8 cellular contexts compared by ENCODE assay signal in genomic region chr5:1801061-1801953, GRCh38. TPM values are rescaled to one million over a fixed set of nuclear protein-coding genes. Genes with fewer than 3 reads are reported as not detected.
A peak's percentile ranks its signal among the peaks of the same experiment; 100 is the strongest.
DNase-seq lines count a peak whose midpoint lies in the region; ATAC-seq and TF ChIP-seq lines count a peak whose summit lies in the region.

NDUFS6 (plus strand) TSS chr5:1801407; CDS start chr5:1801418, 11 bp downstream.

- H3K79me2 ChIP-seq in SU-DHL-6 (ENCODE audit: insufficient read depth, low read length), result peaks cover 83% of the 10 kb centered on the region

- TF ChIP-seq CTCF in SU-DHL-6 (IDR thresholded peaks at IDR 0.05; ENCODE audit: insufficient read depth, low read length, poor library complexity, severe bottlenecking) (no peak), transverse colon (IDR thresholded peaks at IDR 0.05) (peak in 1 of 5 experiments; percentile 8)

- H3K4me3 ChIP-seq in GM08714 (ENCODE audit: low read length) (peak within 1 kb of the TSS; percentile 96), SU-DHL-6 (ENCODE audit: insufficient read depth, low read length, poor library complexity, severe bottlenecking) (peak within 1 kb of the TSS; percentile 89), transverse colon (peak within 1 kb of the TSS; percentile 65 to 94 (median 80))

- peak; percentile 68 for TF ChIP-seq POLR2A in transverse colon (IDR thresholded peaks at IDR 0.05)

- in situ Hi-C loops in transverse colon (cut with MboI; ENCODE audit: low pct_ligation_motif_present in 1 of 4, low pct_unique_long_range_greater_than_20kb in 1 of 4, low sequenced_read_pairs in 3 of 4), result no loop called here

- H4K20me1 ChIP-seq in SU-DHL-6 (ENCODE audit: low read depth, low read length), result no peaks in the 10 kb centered on the region

- WGBS in transverse colon (ENCODE audit: low coverage in 1 of 2), 2 donors, result 0% methylated on average over 2 to 62 of the region's 77 CpGs

- peak within 1 kb of the TSS; percentile 66 for H2AFZ ChIP-seq in SU-DHL-6 (ENCODE audit: low read depth, low read length, severe bottlenecking)

- H3K36me3 Mint-ChIP-seq in activated naive CD8-positive, alpha-beta T cell treated with anti-CD3 and anti-CD28 coated beads, Interleukin-2, amount 50 U/mL, for 24 hours (ENCODE audit: low read depth), result peaks cover 57% of the 10 kb centered on the region

- peaks cover 53% of the 10 kb centered on the region for H3K4me1 Mint-ChIP-seq in activated naive CD8-positive, alpha-beta T cell treated with anti-CD3 and anti-CD28 coated beads, Interleukin-2, amount 50 U/mL, for 24 hours

- DNase-seq in HEK293T (ENCODE audit: extremely low spot score) (peak; percentile 69), MV-4-11 (lab: John Stamatoyannopoulos, UW) (peak; percentile 70), cardiac septum (ENCODE audit: low spot score) (peak; percentile 92), pons (ENCODE audit: low spot score) (peak; percentile 3), transverse colon (peak; percentile 86)
- DNase-seq in activated naive CD8-positive, alpha-beta T cell treated with anti-CD3 and anti-CD28 coated beads, Interleukin-2, amount 50 U/mL, for 24 hours, result peak; percentile 87

- peak; percentile 59 for ATAC-seq in activated naive CD8-positive, alpha-beta T cell treated with anti-CD3 and anti-CD28 coated beads, Interleukin-2, amount 50 U/mL, for 24 hours

- peak within 1 kb of the TSS; percentile 94 for H3K4me3 Mint-ChIP-seq in activated naive CD8-positive, alpha-beta T cell treated with anti-CD3 and anti-CD28 coated beads, Interleukin-2, amount 50 U/mL, for 24 hours

- H3K9me2 ChIP-seq in SU-DHL-6 (replicated peaks; ENCODE audit: insufficient read depth, low read length), result no peaks in the 10 kb centered on the region

- H3K4me1 ChIP-seq in transverse colon, result peaks cover 12 to 38% (median 21%) of the 10 kb centered on the region in 4 donors

- no peaks in the 10 kb centered on the region for H3K27me3 Mint-ChIP-seq in activated naive CD8-positive, alpha-beta T cell treated with anti-CD3 and anti-CD28 coated beads, Interleukin-2, amount 50 U/mL, for 24 hours

- H3K9ac ChIP-seq in SU-DHL-6 (ENCODE audit: low read length), result peak within 1 kb of the TSS; percentile 98

- H3K27ac Mint-ChIP-seq in activated naive CD8-positive, alpha-beta T cell treated with anti-CD3 and anti-CD28 coated beads, Interleukin-2, amount 50 U/mL, for 24 hours, result peak within 1 kb of the TSS; percentile 94

- H3K27ac ChIP-seq in SU-DHL-6 (ENCODE audit: low read depth, low read length) (peak within 1 kb of the TSS; percentile 88), transverse colon (peak within 1 kb of the TSS; percentile 84 to 90 (median 88))

- no peaks in the 10 kb centered on the region for H3K9me3 Mint-ChIP-seq in activated naive CD8-positive, alpha-beta T cell treated with anti-CD3 and anti-CD28 coated beads, Interleukin-2, amount 50 U/mL, for 24 hours

- intact Hi-C loops in cardiac septum (cut with DNase I) (loop anchor here (2.0 to 10.0 kb wide), 3 partner anchors 85 to 457 kb away; partner anchors contain the start of gene CLPTM1L), transverse colon (cut with DNase I; ENCODE audit: low total_unique reads) (no loop called here)

- POLR2A ChIA-PET in HEK293T (lab: Yijun Ruan, JAX), result interaction anchor here (0.6 to 1.9 kb wide), 20 partner anchors 7 to 278 kb away, joined by 3 to 8 read pairs (median 3); partner anchors contain the start of gene LPCAT1

- H3K36me3 ChIP-seq in SU-DHL-6 (ENCODE audit: low read length), result peaks cover 11% of the 10 kb centered on the region; the same call in 1 of the 2 replicates
- H3K36me3 ChIP-seq in transverse colon, result peaks cover 0 to 22% (median 13%) of the 10 kb centered on the region in 4 donors

- H3K9me3 ChIP-seq in SU-DHL-6 (ENCODE audit: insufficient read depth, low read length) (no peaks in the 10 kb centered on the region), transverse colon (no peaks in the 10 kb centered on the region)

- H3K27me3 ChIP-seq in SU-DHL-6 (ENCODE audit: low read length) (no peaks in the 10 kb centered on the region), transverse colon (no peaks in the 10 kb centered on the region)

- TF ChIP-seq EP300 in transverse colon (IDR thresholded peaks at IDR 0.05; ENCODE audit: low read depth), result no peak

- peaks cover 13% of the 10 kb centered on the region for H3F3A ChIP-seq in SU-DHL-6 (ENCODE audit: insufficient read depth)

- CTCF ChIA-PET in HEK293T (lab: Yijun Ruan, JAX), result no interaction called here

- peak within 1 kb of the TSS; percentile 77 for H3K4me2 ChIP-seq in SU-DHL-6 (ENCODE audit: low read depth, low read length, poor library complexity, severe bottlenecking)

TF ChIP-seq in HEK293T, 16 proteins besides CTCF, POLR2A, EP300 and RAD21:
- TF ChIP-seq FOXK2 (IDR thresholded peaks at IDR 0.05), result no peak
- TF ChIP-seq SP1 (IDR thresholded peaks at IDR 0.05), result no peak
- TF ChIP-seq CTBP1 (IDR thresholded peaks at IDR 0.05; ENCODE audit: borderline replicate concordance), result no peak
- no peak for TF ChIP-seq HDGF (IDR thresholded peaks at IDR 0.05; ENCODE audit: borderline replicate concordance)
- no peak; the same call in 1 of the 2 replicates for TF ChIP-seq PKNOX1 (IDR thresholded peaks at IDR 0.05)
- TF ChIP-seq SUZ12 (IDR thresholded peaks at IDR 0.05), result no peak
- no peak for TF ChIP-seq ARNT (IDR thresholded peaks at IDR 0.05)
- TF ChIP-seq ZNF384 (IDR thresholded peaks at IDR 0.05), result no peak
- TF ChIP-seq L3MBTL2 (conservative IDR thresholded peaks at IDR 0.05), result no peak; the same call in 1 of the 2 replicates
- no peak for TF ChIP-seq BHLHE40 (IDR thresholded peaks at IDR 0.05; ENCODE audit: borderline replicate concordance)
- no peak for TF ChIP-seq LEF1 (IDR thresholded peaks at IDR 0.05; ENCODE audit: borderline replicate concordance)
- no peak for TF ChIP-seq FOXM1 (IDR thresholded peaks at IDR 0.05; ENCODE audit: borderline replicate concordance)
- TF ChIP-seq ELF4 (IDR thresholded peaks at IDR 0.05), result no peak
- TF ChIP-seq TARDBP (IDR thresholded peaks at IDR 0.05), result no peak
- no peak for TF ChIP-seq FOXA1 (IDR thresholded peaks at IDR 0.05)
- TF ChIP-seq NFRKB (IDR thresholded peaks at IDR 0.05), result no peak

RNA-seq across cellular contexts. Expression of gene NDUFS6, which starts in this region (rescaled TPM):
- 78.6 TPM for total RNA-seq in cardiac septum
- total RNA-seq in transverse colon, result 100 to 1,000 TPM in 1 of 4 donors, 10 to 100 TPM in 3; 36.4 to 133 (median 66.4) TPM

Comparison
In these comparisons a context has a peak if more than half of its experiments do, and no peak if none do; other contexts are left out.
1. Peak in every context shown above with its lines: DNase-seq, ATAC-seq, H3K4me3 ChIP-seq and H3K27ac ChIP-seq.
2. DNase-seq: peak in every context shown above with its lines; median percentile 92 in cardiac septum; 87 in activated naive CD8-positive, alpha-beta T cell treated with anti-CD3 and anti-CD28 coated beads, Interleukin-2, amount 50 U/mL, for 24 hours; 86 in transverse colon; 70 in MV-4-11; 69 in HEK293T; 3 in pons.